8 cellular contexts compared by ENCODE assay signal in genomic region chr2:52810460-52810859, GRCh38.
DNase-seq lines count a peak whose midpoint lies in the region; ATAC-seq and TF ChIP-seq lines count a peak whose summit lies in the region.

No MANE protein-coding gene starts in this region.

- H3K4me3 ChIP-seq in liver (ENCODE audit: low read depth in 1 of 3, low read length in 3 of 3) (no peak overlapping the region), colonic mucosa (no peak overlapping the region)

- H3K9ac ChIP-seq in liver (ENCODE audit: low read depth in 1 of 2, low read length in 2 of 2) (no peak overlapping the region), colonic mucosa (ENCODE audit: low read depth in 2 of 2, low read length in 2 of 2) (no peak overlapping the region)

- no peaks in the 10 kb centered on the region for H3K27me3 Mint-ChIP-seq in T-cell
- H3K27me3 Mint-ChIP-seq in activated CD4-positive, alpha-beta T cell treated with anti-CD3 and anti-CD28 coated beads, Interleukin-2, amount 10 ng/mL, durations not matched to agents 24 days and 14 days: no peaks in the 10 kb centered on the region

- POLR2A ChIA-PET in T-cell (lab: Charles Lee): no interaction called here

- ATAC-seq in T-cell (replicated peaks in 1 of 4) (no peak), GM18907 (IDR thresholded peaks at IDR 0.05; ENCODE audit: unreplicated experiment) (no peak)

- H3K9me3 ChIP-seq in liver (ENCODE audit: control insufficient read depth in 4 of 4, low read length in 3 of 4) (no peaks in the 10 kb centered on the region), colonic mucosa (no peaks in the 10 kb centered on the region)

- no peak overlapping the region for H3K4me3 Mint-ChIP-seq in T-cell
- H3K4me3 Mint-ChIP-seq in activated CD4-positive, alpha-beta T cell treated with anti-CD3 and anti-CD28 coated beads, Interleukin-2, amount 10 ng/mL, durations not matched to agents 24 days and 14 days: no peak overlapping the region

- CTCF ChIA-PET in T-cell (lab: Charles Lee): no interaction called here

- TF ChIP-seq CTCF in liver (IDR thresholded peaks at IDR 0.05; ENCODE audit: low read depth, low read length, missing input control) (peak; percentile 41), colonic mucosa (IDR thresholded peaks at IDR 0.05) (no peak)

- H3K4me1 Mint-ChIP-seq in T-cell: no peaks in the 10 kb centered on the region
- H3K4me1 Mint-ChIP-seq in activated CD4-positive, alpha-beta T cell treated with anti-CD3 and anti-CD28 coated beads, Interleukin-2, amount 10 ng/mL, durations not matched to agents 24 days and 14 days: no peaks in the 10 kb centered on the region

- H3K27me3 ChIP-seq in liver (ENCODE audit: control insufficient read depth in 4 of 4, insufficient read depth in 4 of 4, low read length in 3 of 4) (no peaks in the 10 kb centered on the region), colonic mucosa (no peaks in the 10 kb centered on the region)

- no peaks in the 10 kb centered on the region for H3K36me3 Mint-ChIP-seq in T-cell
- H3K36me3 Mint-ChIP-seq in activated CD4-positive, alpha-beta T cell treated with anti-CD3 and anti-CD28 coated beads, Interleukin-2, amount 10 ng/mL, durations not matched to agents 24 days and 14 days (ENCODE audit: low read depth): no peaks in the 10 kb centered on the region

- intact Hi-C loops in activated CD4-positive, alpha-beta T cell treated with anti-CD3 and anti-CD28 coated beads, Interleukin-2, amount 10 ng/mL, durations not matched to agents 24 days and 14 days (cut with micrococcal nuclease): no loop called here
- intact Hi-C loops in colonic mucosa (cut with DNase I): no loop called here

- H3K27ac Mint-ChIP-seq in T-cell: no peak overlapping the region
- H3K27ac Mint-ChIP-seq in activated CD4-positive, alpha-beta T cell treated with anti-CD3 and anti-CD28 coated beads, Interleukin-2, amount 10 ng/mL, durations not matched to agents 24 days and 14 days: no peak overlapping the region

- DNase-seq in EL (peak; percentile 27), HPDE6-E6E7 (ENCODE audit: extremely low spot score) (peak; percentile 23), astrocyte of the hippocampus (ENCODE audit: low read depth, low spot score) (peak; percentile 29), T-cell (no peak), colonic mucosa (no peak)
- no peak for DNase-seq in activated CD4-positive, alpha-beta T cell treated with anti-CD3 and anti-CD28 coated beads, Interleukin-2, amount 10 ng/mL, durations not matched to agents 24 days and 14 days

- H3K4me1 ChIP-seq in liver (ENCODE audit: control insufficient read depth in 4 of 4, insufficient read depth in 4 of 4, low read length in 3 of 4): no peaks in the 10 kb centered on the region
- no peaks in the 10 kb centered on the region for H3K4me1 ChIP-seq in colonic mucosa

- whole genome bisulfite sequencing in liver: 33% methylated on average over 4 of the region's 4 CpGs

- H3K9me3 Mint-ChIP-seq in T-cell: peaks cover 0 to 5% (median 0%) of the 10 kb centered on the region in 3 donors
- peaks cover 4% of the 10 kb centered on the region for H3K9me3 Mint-ChIP-seq in activated CD4-positive, alpha-beta T cell treated with anti-CD3 and anti-CD28 coated beads, Interleukin-2, amount 10 ng/mL, durations not matched to agents 24 days and 14 days

- peak; percentile 75 to 77 for TF ChIP-seq RAD21 in liver (IDR thresholded peaks at IDR 0.05)

- H3K27ac ChIP-seq in liver (ENCODE audit: low read depth in 1 of 2, low read length in 2 of 2) (no peak overlapping the region), colonic mucosa (no peak overlapping the region)

- H3K36me3 ChIP-seq in liver (ENCODE audit: control insufficient read depth in 4 of 4, insufficient read depth in 3 of 4, low read depth in 1 of 4, low read length in 3 of 4) (no peaks in the 10 kb centered on the region), colonic mucosa (no peaks in the 10 kb centered on the region)

TF ChIP-seq in liver, 16 proteins besides CTCF, POLR2A, EP300 and RAD21:
- TF ChIP-seq GABPA (IDR thresholded peaks at IDR 0.05 in 1 of 2, conservative IDR thresholded peaks at IDR 0.05 in 1 of 2): no peak
- TF ChIP-seq EGR1 (IDR thresholded peaks at IDR 0.05; ENCODE audit: low read depth in 2 of 2): no peak
- TF ChIP-seq, protein P1, sequence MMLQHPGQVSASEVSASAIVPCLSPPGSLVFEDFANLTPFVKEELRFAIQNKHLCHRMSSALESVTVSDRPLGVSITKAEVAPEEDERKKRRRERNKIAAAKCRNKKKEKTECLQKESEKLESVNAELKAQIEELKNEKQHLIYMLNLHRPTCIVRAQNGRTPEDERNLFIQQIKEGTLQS (IDR thresholded peaks at IDR 0.05): no peak
- TF ChIP-seq, protein P2, sequence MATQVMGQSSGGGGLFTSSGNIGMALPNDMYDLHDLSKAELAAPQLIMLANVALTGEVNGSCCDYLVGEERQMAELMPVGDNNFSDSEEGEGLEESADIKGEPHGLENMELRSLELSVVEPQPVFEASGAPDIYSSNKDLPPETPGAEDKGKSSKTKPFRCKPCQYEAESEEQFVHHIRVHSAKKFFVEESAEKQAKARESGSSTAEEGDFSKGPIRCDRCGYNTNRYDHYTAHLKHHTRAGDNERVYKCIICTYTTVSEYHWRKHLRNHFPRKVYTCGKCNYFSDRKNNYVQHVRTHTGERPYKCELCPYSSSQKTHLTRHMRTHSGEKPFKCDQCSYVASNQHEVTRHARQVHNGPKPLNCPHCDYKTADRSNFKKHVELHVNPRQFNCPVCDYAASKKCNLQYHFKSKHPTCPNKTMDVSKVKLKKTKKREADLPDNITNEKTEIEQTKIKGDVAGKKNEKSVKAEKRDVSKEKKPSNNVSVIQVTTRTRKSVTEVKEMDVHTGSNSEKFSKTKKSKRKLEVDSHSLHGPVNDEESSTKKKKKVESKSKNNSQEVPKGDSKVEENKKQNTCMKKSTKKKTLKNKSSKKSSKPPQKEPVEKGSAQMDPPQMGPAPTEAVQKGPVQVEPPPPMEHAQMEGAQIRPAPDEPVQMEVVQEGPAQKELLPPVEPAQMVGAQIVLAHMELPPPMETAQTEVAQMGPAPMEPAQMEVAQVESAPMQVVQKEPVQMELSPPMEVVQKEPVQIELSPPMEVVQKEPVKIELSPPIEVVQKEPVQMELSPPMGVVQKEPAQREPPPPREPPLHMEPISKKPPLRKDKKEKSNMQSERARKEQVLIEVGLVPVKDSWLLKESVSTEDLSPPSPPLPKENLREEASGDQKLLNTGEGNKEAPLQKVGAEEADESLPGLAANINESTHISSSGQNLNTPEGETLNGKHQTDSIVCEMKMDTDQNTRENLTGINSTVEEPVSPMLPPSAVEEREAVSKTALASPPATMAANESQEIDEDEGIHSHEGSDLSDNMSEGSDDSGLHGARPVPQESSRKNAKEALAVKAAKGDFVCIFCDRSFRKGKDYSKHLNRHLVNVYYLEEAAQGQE (IDR thresholded peaks at IDR 0.05): no peak
- no peak for TF ChIP-seq TAF1 (conservative IDR thresholded peaks at IDR 0.05)
- TF ChIP-seq FOXA2 (IDR thresholded peaks at IDR 0.05): no peak
- no peak for TF ChIP-seq NR2F2 (IDR thresholded peaks at IDR 0.05)
- no peak for TF ChIP-seq RXRA (IDR thresholded peaks at IDR 0.05)
- no peak for TF ChIP-seq HNF4A (conservative IDR thresholded peaks at IDR 0.05)
- TF ChIP-seq, protein P3, sequence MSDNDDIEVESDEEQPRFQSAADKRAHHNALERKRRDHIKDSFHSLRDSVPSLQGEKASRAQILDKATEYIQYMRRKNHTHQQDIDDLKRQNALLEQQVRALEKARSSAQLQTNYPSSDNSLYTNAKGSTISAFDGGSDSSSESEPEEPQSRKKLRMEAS (IDR thresholded peaks at IDR 0.05): no peak
- TF ChIP-seq SP1 (IDR thresholded peaks at IDR 0.05): no peak

Comparison
In these comparisons a context has a peak if more than half of its experiments do, and no peak if none do; other contexts are left out.
1. DNase-seq: peak in EL (single experiment), HPDE6-E6E7 (single experiment) and astrocyte of the hippocampus (single experiment); none in T-cell (0 of 34), activated CD4-positive, alpha-beta T cell treated with anti-CD3 and anti-CD28 coated beads, Interleukin-2, amount 10 ng/mL, durations not matched to agents 24 days and 14 days (single experiment) and colonic mucosa (single experiment).